Comparison of ENCODE assay signal across 8 cellular contexts in the genomic region with DNA sequence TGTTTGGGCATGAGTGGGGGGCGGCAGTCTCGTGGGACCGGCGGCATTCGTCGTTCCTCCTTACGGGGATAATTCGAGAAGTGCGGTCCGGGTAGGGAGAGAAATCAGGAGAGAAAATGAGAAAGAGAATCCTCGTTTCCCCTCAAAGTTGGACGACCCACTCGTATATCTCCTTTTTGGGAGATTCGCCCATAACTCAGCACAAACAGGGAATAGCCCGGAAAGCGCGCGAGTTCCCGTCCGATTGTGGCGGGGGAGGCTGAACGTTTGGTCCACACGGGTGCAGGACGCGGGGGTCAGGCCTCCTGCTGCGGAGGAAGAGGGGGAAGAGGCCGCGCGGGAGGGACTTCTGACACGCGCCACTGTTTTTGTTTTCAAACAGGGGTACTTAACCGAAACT. TPM values are rescaled to one million over a fixed set of nuclear protein-coding genes. Genes with fewer than 3 reads are reported as not detected.
DNase-seq lines count a peak whose midpoint lies in the region; ATAC-seq and TF ChIP-seq lines count a peak whose summit lies in the region.

No MANE protein-coding gene starts in this region.

- H3K9me3 ChIP-seq in SK-N-MC (ENCODE audit: low read depth, low read length), result no peaks in the 10 kb centered on the region

- intact Hi-C loops in posterior vena cava (cut with DNase I), result no loop called here

- no peak overlapping the region for H3K27ac ChIP-seq in SK-N-MC

- peak; percentile 20 for DNase-seq in GM10248 (ENCODE audit: extremely low spot score)
- no peak for DNase-seq in SK-N-MC (ENCODE audit: low read depth, low spot score)
- peak; percentile 35 for DNase-seq in globus pallidus (ENCODE audit: low spot score)
- DNase-seq in posterior vena cava (ENCODE audit: low spot score), result peak; percentile 81
- DNase-seq in NCI-H526 treated with DMSO at 0.1 percent for 48 hours (lab: John Stamatoyannopoulos, UW), result no peak
- no peak for DNase-seq in DMS 273 (lab: John Stamatoyannopoulos, UW; ENCODE audit: unreplicated experiment)

- TF ChIP-seq CTCF in GM10248 (IDR thresholded peaks at IDR 0.05; ENCODE audit: control extremely low read depth, extremely low read depth, low read depth, missing control alignments), result no peak

- CTCF ChIA-PET in GM10248 (lab: Yijun Ruan, JAX), result no interaction called here

- no peak for ATAC-seq in GM18867 (IDR thresholded peaks at IDR 0.05; ENCODE audit: unreplicated experiment)
- no peak for ATAC-seq in GM21825 (IDR thresholded peaks at IDR 0.05; ENCODE audit: unreplicated experiment)

- POLR2A ChIA-PET in GM10248 (lab: Yijun Ruan, JAX), result no interaction called here

- no peak overlapping the region for H3K9ac ChIP-seq in SK-N-MC (ENCODE audit: insufficient read length)

- peak overlapping the region; percentile 83 for H3K4me3 ChIP-seq in SK-N-MC

- H3K36me3 ChIP-seq in SK-N-MC (ENCODE audit: insufficient read depth, low read length), result no peaks in the 10 kb centered on the region

RNA-seq across cellular contexts. Expression of gene POPDC3, which starts 42.4 kb away (rescaled TPM):
- not detected for total RNA-seq in posterior vena cava

Comparison
In these comparisons a context has a peak if more than half of its experiments do, and no peak if none do; other contexts are left out.
1. DNase-seq: peak in GM10248 (single experiment), globus pallidus (single experiment) and posterior vena cava (single experiment); none in SK-N-MC (single experiment), NCI-H526 treated with DMSO at 0.1 percent for 48 hours (single experiment) and DMS 273 (single experiment).